1 cellular context compared by ENCODE assay signal in genomic region chr19:47241919-47242644, GRCh38.
TF ChIP-seq lines count a peak whose summit lies in the region.

No MANE protein-coding gene starts in this region.

TF ChIP-seq in K562, 482 proteins besides CTCF, POLR2A, EP300 and RAD21 (continued from another document):
- TF ChIP-seq, protein P1, sequence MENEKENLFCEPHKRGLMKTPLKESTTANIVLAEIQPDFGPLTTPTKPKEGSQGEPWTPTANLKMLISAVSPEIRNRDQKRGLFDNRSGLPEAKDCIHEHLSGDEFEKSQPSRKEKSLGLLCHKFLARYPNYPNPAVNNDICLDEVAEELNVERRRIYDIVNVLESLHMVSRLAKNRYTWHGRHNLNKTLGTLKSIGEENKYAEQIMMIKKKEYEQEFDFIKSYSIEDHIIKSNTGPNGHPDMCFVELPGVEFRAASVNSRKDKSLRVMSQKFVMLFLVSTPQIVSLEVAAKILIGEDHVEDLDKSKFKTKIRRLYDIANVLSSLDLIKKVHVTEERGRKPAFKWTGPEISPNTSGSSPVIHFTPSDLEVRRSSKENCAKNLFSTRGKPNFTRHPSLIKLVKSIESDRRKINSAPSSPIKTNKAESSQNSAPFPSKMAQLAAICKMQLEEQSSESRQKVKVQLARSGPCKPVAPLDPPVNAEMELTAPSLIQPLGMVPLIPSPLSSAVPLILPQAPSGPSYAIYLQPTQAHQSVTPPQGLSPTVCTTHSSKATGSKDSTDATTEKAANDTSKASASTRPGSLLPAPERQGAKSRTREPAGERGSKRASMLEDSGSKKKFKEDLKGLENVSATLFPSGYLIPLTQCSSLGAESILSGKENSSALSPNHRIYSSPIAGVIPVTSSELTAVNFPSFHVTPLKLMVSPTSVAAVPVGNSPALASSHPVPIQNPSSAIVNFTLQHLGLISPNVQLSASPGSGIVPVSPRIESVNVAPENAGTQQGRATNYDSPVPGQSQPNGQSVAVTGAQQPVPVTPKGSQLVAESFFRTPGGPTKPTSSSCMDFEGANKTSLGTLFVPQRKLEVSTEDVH (IDR thresholded peaks at IDR 0.05; ENCODE audit: low read depth, partially characterized antibody): no peak
- TF ChIP-seq ZNF280B (CRISPR knock-in tag; IDR thresholded peaks at IDR 0.05): no peak
- 0 out of 2 replicates have a peak, but pooled peaks have one; percentile 36 for TF ChIP-seq MED1 (CRISPR knock-in tag; IDR thresholded peaks at IDR 0.05; ENCODE audit: borderline replicate concordance)
- no peak for TF ChIP-seq ZC3H11A (IDR thresholded peaks at IDR 0.05; ENCODE audit: low read depth, low read length)
- no peak for TF ChIP-seq MTA3 (IDR thresholded peaks at IDR 0.05; ENCODE audit: borderline replicate concordance)
- TF ChIP-seq, protein P2, sequence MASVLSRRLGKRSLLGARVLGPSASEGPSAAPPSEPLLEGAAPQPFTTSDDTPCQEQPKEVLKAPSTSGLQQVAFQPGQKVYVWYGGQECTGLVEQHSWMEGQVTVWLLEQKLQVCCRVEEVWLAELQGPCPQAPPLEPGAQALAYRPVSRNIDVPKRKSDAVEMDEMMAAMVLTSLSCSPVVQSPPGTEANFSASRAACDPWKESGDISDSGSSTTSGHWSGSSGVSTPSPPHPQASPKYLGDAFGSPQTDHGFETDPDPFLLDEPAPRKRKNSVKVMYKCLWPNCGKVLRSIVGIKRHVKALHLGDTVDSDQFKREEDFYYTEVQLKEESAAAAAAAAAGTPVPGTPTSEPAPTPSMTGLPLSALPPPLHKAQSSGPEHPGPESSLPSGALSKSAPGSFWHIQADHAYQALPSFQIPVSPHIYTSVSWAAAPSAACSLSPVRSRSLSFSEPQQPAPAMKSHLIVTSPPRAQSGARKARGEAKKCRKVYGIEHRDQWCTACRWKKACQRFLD (CRISPR knock-in tag; IDR thresholded peaks at IDR 0.05): peak; percentile 62; the same call in 1 of the 2 replicates
- TF ChIP-seq ZFP91 (CRISPR knock-in tag; IDR thresholded peaks at IDR 0.05): 0 out of 2 replicates have a peak, but pooled peaks have one; percentile 16
- TF ChIP-seq, protein P3, sequence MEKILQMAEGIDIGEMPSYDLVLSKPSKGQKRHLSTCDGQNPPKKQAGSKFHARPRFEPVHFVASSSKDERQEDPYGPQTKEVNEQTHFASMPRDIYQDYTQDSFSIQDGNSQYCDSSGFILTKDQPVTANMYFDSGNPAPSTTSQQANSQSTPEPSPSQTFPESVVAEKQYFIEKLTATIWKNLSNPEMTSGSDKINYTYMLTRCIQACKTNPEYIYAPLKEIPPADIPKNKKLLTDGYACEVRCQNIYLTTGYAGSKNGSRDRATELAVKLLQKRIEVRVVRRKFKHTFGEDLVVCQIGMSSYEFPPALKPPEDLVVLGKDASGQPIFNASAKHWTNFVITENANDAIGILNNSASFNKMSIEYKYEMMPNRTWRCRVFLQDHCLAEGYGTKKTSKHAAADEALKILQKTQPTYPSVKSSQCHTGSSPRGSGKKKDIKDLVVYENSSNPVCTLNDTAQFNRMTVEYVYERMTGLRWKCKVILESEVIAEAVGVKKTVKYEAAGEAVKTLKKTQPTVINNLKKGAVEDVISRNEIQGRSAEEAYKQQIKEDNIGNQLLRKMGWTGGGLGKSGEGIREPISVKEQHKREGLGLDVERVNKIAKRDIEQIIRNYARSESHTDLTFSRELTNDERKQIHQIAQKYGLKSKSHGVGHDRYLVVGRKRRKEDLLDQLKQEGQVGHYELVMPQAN (IDR thresholded peaks at IDR 0.05; ENCODE audit: borderline replicate concordance): peak; percentile 34; the same call in 1 of the 2 replicates
- TF ChIP-seq PHF20 (IDR thresholded peaks at IDR 0.05; ENCODE audit: partially characterized antibody): peak; percentile 50
- TF ChIP-seq POLR2AphosphoS5 (IDR thresholded peaks at IDR 0.05; ENCODE audit: control insufficient read depth, insufficient read depth, low read depth, low read length): no peak
- TF ChIP-seq E2F4 (CRISPR knock-in tag; IDR thresholded peaks at IDR 0.05; ENCODE audit: low read depth): 0 out of 2 replicates have a peak, but pooled peaks have one; percentile 53
- TF ChIP-seq STAT6 (CRISPR knock-in tag; IDR thresholded peaks at IDR 0.05): no peak
- no peak for TF ChIP-seq WHSC1 (IDR thresholded peaks at IDR 0.05; ENCODE audit: low read length)
- TF ChIP-seq CBX3 (IDR thresholded peaks at IDR 0.05; ENCODE audit: borderline replicate concordance in 1 of 2, low read length in 2 of 2): 0 out of 3 replicates have a peak, but pooled peaks of 1 of the 2 experiments have one; percentile 50
- peak in 1 of 2 experiments; percentile 7 for TF ChIP-seq NCOA2 (IDR thresholded peaks at IDR 0.05; ENCODE audit: partially characterized antibody in 2 of 2)
